8 cellular contexts compared by ENCODE assay signal in the genomic region with DNA sequence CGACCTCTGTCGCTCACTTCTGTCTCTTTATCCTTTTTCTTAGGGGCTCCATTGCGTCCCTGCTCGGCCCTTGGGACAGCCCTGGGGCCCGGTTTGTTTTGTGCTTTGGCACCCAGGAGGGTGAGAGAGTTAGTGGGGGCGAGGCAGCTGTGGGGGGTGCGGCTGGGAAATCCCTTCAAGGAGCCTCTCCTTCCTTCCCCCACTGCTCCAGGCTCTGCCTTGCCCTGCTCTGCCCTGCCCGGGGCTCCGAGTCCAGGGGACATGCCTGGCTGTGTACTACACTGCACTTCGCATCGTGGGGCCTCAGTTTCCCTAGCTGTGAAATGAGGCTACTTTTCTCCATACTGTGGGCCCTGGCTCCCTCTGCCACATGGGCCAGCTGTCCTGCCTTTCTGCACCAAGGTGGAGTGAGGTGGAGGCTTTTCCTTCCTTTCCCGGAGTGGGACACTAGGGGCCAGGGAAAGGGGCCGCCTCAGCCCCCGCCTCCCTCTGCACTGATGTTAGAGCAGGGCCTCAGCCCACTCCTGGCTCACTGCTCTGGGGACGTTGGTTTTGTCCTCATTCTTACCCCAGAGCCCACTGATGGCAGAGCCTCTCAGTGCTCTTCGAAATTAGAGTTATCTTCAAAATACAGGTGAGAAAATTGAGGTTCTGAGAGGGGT. TPM values are rescaled to one million over a fixed set of nuclear protein-coding genes. Genes with fewer than 3 reads are reported as not detected.
A peak's percentile ranks its signal among the peaks of the same experiment; 100 is the strongest.
DNase-seq lines count a peak whose midpoint lies in the region; ATAC-seq and TF ChIP-seq lines count a peak whose summit lies in the region.

No MANE protein-coding gene starts in this region.

- no peaks in the 10 kb centered on the region for H3K27me3 Mint-ChIP-seq in activated CD8-positive, alpha-beta T cell treated with anti-CD3 and anti-CD28 coated beads, Interleukin-2, amount 10 ng/mL, durations not matched to agents 7 days and 5 days (ENCODE audit: low read depth)

- CTCF ChIA-PET in activated CD8-positive, alpha-beta T cell treated with anti-CD3 and anti-CD28 coated beads, Interleukin-2, amount 10 ng/mL, durations not matched to agents 7 days and 5 days (lab: Charles Lee) = no interaction called here

- H3K9me3 ChIP-seq in hepatocyte (ENCODE audit: low read depth) (no peaks in the 10 kb centered on the region), spleen (no peaks in the 10 kb centered on the region)

- intact Hi-C loops in spleen (cut with DNase I; ENCODE audit: low total_unique reads) = no loop called here

- H2AFZ ChIP-seq in hepatocyte = peak overlapping the region; percentile 96

- H3K4me3 Mint-ChIP-seq in activated CD8-positive, alpha-beta T cell treated with anti-CD3 and anti-CD28 coated beads, Interleukin-2, amount 10 ng/mL, durations not matched to agents 7 days and 5 days = peak overlapping the region; percentile 86

- H3K4me3 ChIP-seq in H7 (ENCODE audit: insufficient read depth, low read depth, low read length) (peak overlapping the region; percentile 90), hepatocyte (peak overlapping the region; percentile 99), spleen (peak overlapping the region; percentile 31 to 82 (median 55))

- peak overlapping the region; percentile 97 for H3K4me2 ChIP-seq in hepatocyte

- no peaks in the 10 kb centered on the region for H3K27me3 ChIP-seq in H7 (ENCODE audit: control insufficient read depth, insufficient read depth, low read length)
- no peaks in the 10 kb centered on the region for H3K27me3 ChIP-seq in hepatocyte
- no peaks in the 10 kb centered on the region for H3K27me3 ChIP-seq in spleen (replicated peaks in 1 of 7)

- H3K27ac ChIP-seq in hepatocyte = peak overlapping the region; percentile 93
- peak overlapping the region in 5 of 8 donors; percentile 9 to 86 (median 63) for H3K27ac ChIP-seq in spleen

- H3K27ac Mint-ChIP-seq in activated CD8-positive, alpha-beta T cell treated with anti-CD3 and anti-CD28 coated beads, Interleukin-2, amount 10 ng/mL, durations not matched to agents 7 days and 5 days = peak overlapping the region; percentile 85

- H3K9me3 Mint-ChIP-seq in activated CD8-positive, alpha-beta T cell treated with anti-CD3 and anti-CD28 coated beads, Interleukin-2, amount 10 ng/mL, durations not matched to agents 7 days and 5 days (ENCODE audit: insufficient read depth) = no peaks in the 10 kb centered on the region

- no peak for TF ChIP-seq CTCF in hepatocyte (IDR thresholded peaks at IDR 0.05; ENCODE audit: poor library complexity)
- TF ChIP-seq CTCF in spleen (IDR thresholded peaks at IDR 0.05 in 8 of 11, conservative IDR thresholded peaks at IDR 0.05 in 3 of 11) = no peak

- ATAC-seq in activated CD8-positive, alpha-beta T cell treated with anti-CD3 and anti-CD28 coated beads, Interleukin-2, amount 10 ng/mL, durations not matched to agents 7 days and 5 days = no peak
- no peak for ATAC-seq in HG03342 (IDR thresholded peaks at IDR 0.05; ENCODE audit: unreplicated experiment)
- ATAC-seq in left lobe of liver = no peak

- TF ChIP-seq POLR2A in spleen (IDR thresholded peaks at IDR 0.05) = no peak

- 29% methylated on average over 16 of the region's 16 CpGs for WGBS in hepatocyte (ENCODE audit: low lambda C conversion rate, missing lambda C conversion rate)
- WGBS in spleen, 5 donors = 25 to 37% (median 30%) methylated on average over 16 of the region's 16 CpGs

- DNase-seq in H7 = peak; percentile 72
- DNase-seq in activated CD8-positive, alpha-beta T cell treated with anti-CD3 and anti-CD28 coated beads, Interleukin-2, amount 10 ng/mL, durations not matched to agents 7 days and 5 days = no peak
- DNase-seq in hepatocyte (ENCODE audit: low spot score) = peak; percentile 47
- DNase-seq in spleen = no peak
- DNase-seq in NCI-H748 (lab: John Stamatoyannopoulos, UW; ENCODE audit: unreplicated experiment) = no peak
- DNase-seq in left lobe of liver (ENCODE audit: low spot score) = no peak
- DNase-seq in NCI-H187 treated with DMSO at 0.1 percent for 48 hours (lab: John Stamatoyannopoulos, UW) = no peak

- H3K36me3 ChIP-seq in H7 (replicated peaks; ENCODE audit: control insufficient read depth, insufficient read depth, low read length) (no peaks in the 10 kb centered on the region), hepatocyte (replicated peaks; ENCODE audit: insufficient read depth, low read depth) (no peaks in the 10 kb centered on the region), spleen (no peaks in the 10 kb centered on the region)

- no peaks in the 10 kb centered on the region for H3K9me2 ChIP-seq in hepatocyte (replicated peaks; ENCODE audit: insufficient read depth)

- H3K79me2 ChIP-seq in hepatocyte = peaks cover 50% of the 10 kb centered on the region

- POLR2A ChIA-PET in activated CD8-positive, alpha-beta T cell treated with anti-CD3 and anti-CD28 coated beads, Interleukin-2, amount 10 ng/mL, durations not matched to agents 7 days and 5 days (lab: Charles Lee) = no interaction called here

- peaks cover 20% of the 10 kb centered on the region for H4K20me1 ChIP-seq in hepatocyte (ENCODE audit: insufficient read depth, poor library complexity, severe bottlenecking)

- H3K4me1 ChIP-seq in hepatocyte (ENCODE audit: insufficient read depth) (peaks cover 28% of the 10 kb centered on the region), spleen (peaks cover 3 to 42% (median 20%) of the 10 kb centered on the region in 6 donors)

- H3K36me3 Mint-ChIP-seq in activated CD8-positive, alpha-beta T cell treated with anti-CD3 and anti-CD28 coated beads, Interleukin-2, amount 10 ng/mL, durations not matched to agents 7 days and 5 days (ENCODE audit: low read depth) = no peaks in the 10 kb centered on the region

- H3K4me1 Mint-ChIP-seq in activated CD8-positive, alpha-beta T cell treated with anti-CD3 and anti-CD28 coated beads, Interleukin-2, amount 10 ng/mL, durations not matched to agents 7 days and 5 days (ENCODE audit: low read depth) = peaks cover 28% of the 10 kb centered on the region

RNA-seq across cellular contexts. Expression of gene LLGL1, which starts 1.0 kb away (rescaled TPM):
- 81.6 and 85.1 TPM in 2 replicates for total RNA-seq in H7 (2014; rRNA removed; shearing (Covaris generic))
- 10 to 100 TPM; 27.1 to 27.3 TPM for total RNA-seq in activated CD8-positive, alpha-beta T cell treated with anti-CD3 and anti-CD28 coated beads, Interleukin-2, amount 10 ng/mL, durations not matched to agents 7 days and 5 days
- 46.0 and 51.9 TPM in 2 replicates for total RNA-seq in hepatocyte
- polyA plus RNA-seq in hepatocyte = 5.4 and 7.1 TPM in 2 replicates
- 10 to 100 TPM; 10.7 to 23.4 (median 18.4) TPM for total RNA-seq in spleen
- 10 to 100 TPM in 1 of 3 donors, 1 to 10 TPM in 2; 2.9 to 11.2 (median 3.4) TPM for polyA plus RNA-seq in spleen
- 3.3 TPM for total RNA-seq in left lobe of liver

RNA-seq across cellular contexts. Expression of gene FLII, which starts 32.1 kb away (rescaled TPM):
- total RNA-seq in H7 (2014; rRNA removed; shearing (Covaris generic)) = 199 and 225 TPM in 2 replicates
- 100 to 1,000 TPM; 338 to 364 TPM for total RNA-seq in activated CD8-positive, alpha-beta T cell treated with anti-CD3 and anti-CD28 coated beads, Interleukin-2, amount 10 ng/mL, durations not matched to agents 7 days and 5 days
- total RNA-seq in hepatocyte (110 and 142 TPM in 2 replicates), spleen (100 to 1,000 TPM; 272 to 346 (median 287) TPM), left lobe of liver (102 TPM)
- polyA plus RNA-seq in hepatocyte (188 and 210 TPM in 2 replicates), spleen (100 to 1,000 TPM; 143 to 214 (median 211) TPM)

RNA-seq across cellular contexts. Expression of gene MIEF2, which starts 34.0 kb away (rescaled TPM):
- total RNA-seq in H7 (2014; rRNA removed; shearing (Covaris generic)) = 16.2 and 17.3 TPM in 2 replicates
- total RNA-seq in activated CD8-positive, alpha-beta T cell treated with anti-CD3 and anti-CD28 coated beads, Interleukin-2, amount 10 ng/mL, durations not matched to agents 7 days and 5 days = 10 to 100 TPM in 1 of 2 experiments, 1 to 10 TPM in 1; 9.0 to 11.1 TPM
- 29.3 and 30.7 TPM in 2 replicates for total RNA-seq in hepatocyte
- 20.5 and 21.0 TPM in 2 replicates for polyA plus RNA-seq in hepatocyte
- total RNA-seq in spleen = 10 to 100 TPM in 6 of 7 donors, 1 to 10 TPM in 1; 8.5 to 24.8 (median 13.5) TPM
- polyA plus RNA-seq in spleen = 1 to 10 TPM; 4.6 to 7.5 (median 4.8) TPM
- 6.4 TPM for total RNA-seq in left lobe of liver

RNA-seq across cellular contexts. Expression of gene ALKBH5, which starts 42.8 kb away (rescaled TPM):
- total RNA-seq in H7 (2014; rRNA removed; shearing (Covaris generic)) = 101 and 103 TPM in 2 replicates
- total RNA-seq in activated CD8-positive, alpha-beta T cell treated with anti-CD3 and anti-CD28 coated beads, Interleukin-2, amount 10 ng/mL, durations not matched to agents 7 days and 5 days = 100 to 1,000 TPM; 117 to 121 TPM
- total RNA-seq in hepatocyte (56.6 and 68.6 TPM in 2 replicates), spleen (100 to 1,000 TPM in 3 of 7 donors, 10 to 100 TPM in 4; 73.7 to 120 (median 94.9) TPM), left lobe of liver (69.2 TPM)
- polyA plus RNA-seq in hepatocyte (66.6 and 78.3 TPM in 2 replicates), spleen (10 to 100 TPM; 27.1 to 51.5 (median 36.6) TPM)

Comparison
In these comparisons a context has a peak if more than half of its experiments do, and no peak if none do; other contexts are left out.
1. DNase-seq: peak in H7 (single experiment) and hepatocyte (single experiment); none in activated CD8-positive, alpha-beta T cell treated with anti-CD3 and anti-CD28 coated beads, Interleukin-2, amount 10 ng/mL, durations not matched to agents 7 days and 5 days (single experiment), spleen (single experiment), NCI-H748 (single experiment), left lobe of liver (single experiment) and NCI-H187 treated with DMSO at 0.1 percent for 48 hours (single experiment).
2. Peak in every context shown above with its lines, with median percentiles within 50 percentile points of each other: H3K4me3 ChIP-seq.